16 cellular contexts compared by ENCODE assay signal in genomic region chr6:6843057-6843627, GRCh38.
A peak's percentile ranks its signal among the peaks of the same experiment; 100 is the strongest.
DNase-seq lines count a peak whose midpoint lies in the region; FAIRE-seq and TF ChIP-seq lines count a peak whose summit lies in the region.
"Had no signal": no experiment of that assay in that cellular context is flagged by ENCODE, and none has a peak within 500 bp of the region (broad histone marks: within the 10 kb centered on the region; RNA-seq: fewer than 3 reads in every experiment).

No MANE protein-coding gene starts in this region.

- peaks cover 5% of the 10 kb centered on the region; the same call in 1 of the 2 replicates for H3K27me3 Mint-ChIP-seq in HFFc6 (ENCODE audit: insufficient read depth)
- peaks cover 18% of the 10 kb centered on the region for H3K27me3 Mint-ChIP-seq in astrocyte (ENCODE audit: low read depth, unreplicated experiment)

- H3K4me1 Mint-ChIP-seq in HFFc6 (ENCODE audit: low read depth) = peaks cover 27% of the 10 kb centered on the region; the same call in 1 of the 2 replicates
- peaks cover 27% of the 10 kb centered on the region for H3K4me1 Mint-ChIP-seq in astrocyte (ENCODE audit: low read depth, unreplicated experiment)
- H3K4me1 Mint-ChIP-seq: neural crest cell had no signal

- H3K79me2 ChIP-seq in astrocyte (ENCODE audit: insufficient read depth, low read length) = no peaks in the 10 kb centered on the region

- peaks cover 12% of the 10 kb centered on the region for H3K27me3 ChIP-seq in astrocyte (ENCODE audit: insufficient read depth, low read length)

- no peaks in the 10 kb centered on the region for H4K20me1 ChIP-seq in astrocyte (ENCODE audit: insufficient read depth, low read length)

- no peak overlapping the region for H2AFZ ChIP-seq in astrocyte (ENCODE audit: low read depth, low read length)

- H3K4me1 ChIP-seq in astrocyte (ENCODE audit: insufficient read depth, low read length) = peaks cover 6% of the 10 kb centered on the region

- H3K9me3 ChIP-seq in astrocyte (ENCODE audit: insufficient read depth, low read depth, low read length) = no peaks in the 10 kb centered on the region

- no peak overlapping the region for H3K4me3 ChIP-seq in astrocyte (ENCODE audit: insufficient read depth, low read depth, low read length)

- H3K36me3 Mint-ChIP-seq in HFFc6 (ENCODE audit: low read depth) (no peaks in the 10 kb centered on the region; the same call in 1 of the 2 replicates), astrocyte (ENCODE audit: low read depth, unreplicated experiment) (no peaks in the 10 kb centered on the region)

- peak overlapping the region; percentile 40 for H3K4me2 ChIP-seq in astrocyte (ENCODE audit: low read length)
- H3K4me2 ChIP-seq: KMS-11 had no signal

- H3K27ac Mint-ChIP-seq in HFFc6 (peak overlapping the region; percentile 43; the same call in 1 of the 2 replicates), astrocyte (ENCODE audit: unreplicated experiment) (peak overlapping the region; percentile 15)

- TF ChIP-seq CTCF in HFFc6 (IDR thresholded peaks at IDR 0.05) = no peak
- TF ChIP-seq CTCF in astrocyte (IDR thresholded peaks at IDR 0.05; ENCODE audit: insufficient read depth, low read depth, low read length) = no peak

- no peak overlapping the region for H3K9ac ChIP-seq in astrocyte (ENCODE audit: low read length)
- H3K9ac ChIP-seq: KMS-11 had no signal

- H3K4me3 Mint-ChIP-seq in HFFc6 (no peak overlapping the region), astrocyte (ENCODE audit: unreplicated experiment) (no peak overlapping the region)
- H3K4me3 Mint-ChIP-seq: neural crest cell had no signal

- no peaks in the 10 kb centered on the region for H3K36me3 ChIP-seq in astrocyte (ENCODE audit: insufficient read depth, low read length)

- peak; percentile 26 for DNase-seq in HFFc6
- peak; percentile 22 for DNase-seq in astrocyte (ENCODE audit: low read depth)
- DNase-seq in iPS-NIHi7 (ENCODE audit: extremely low spot score) = peak; percentile 51
- DNase-seq in urothelium cell line (ENCODE audit: low spot score) = peak; percentile 62
- no peak for DNase-seq in NOMO-1 treated with dmso at 0.1 percent for 144 hours (lab: John Stamatoyannopoulos, UW; ENCODE audit: unreplicated experiment)
- no peak for DNase-seq in Ammon's horn (ENCODE audit: low spot score)
- no peak for DNase-seq in SIG-M5 treated with dmso at 0.1 percent for 504 hours (lab: John Stamatoyannopoulos, UW; ENCODE audit: unreplicated experiment)
- DNase-seq: activated CD4-positive, alpha-beta T cell treated with anti-CD3 and anti-CD28 coated beads for 1 hour; activated T-cell treated with anti-CD3 and anti-CD28 coated beads, Interleukin-2, amount 50 U/mL, for 48 hours; anterior cingulate cortex; head of caudate nucleus; NCI-H2107; small intestine; SW 1271 had no signal

- FAIRE-seq in astrocyte (lab: Jason Lieb, UNC) (no peak), urothelium cell line (lab: Jason Lieb, UNC) (no peak)
- FAIRE-seq: small intestine had no signal

- no peak overlapping the region for H3K27ac ChIP-seq in astrocyte (ENCODE audit: low read depth, low read length)
- H3K27ac ChIP-seq: KMS-11 had no signal

- H3K9me3 Mint-ChIP-seq in HFFc6 (peaks cover 12% of the 10 kb centered on the region), astrocyte (ENCODE audit: unreplicated experiment) (peaks cover 8% of the 10 kb centered on the region)

Comparison
In these comparisons a context has a peak if more than half of its experiments do, and no peak if none do; other contexts are left out.
1. DNase-seq: peak in HFFc6 (single experiment), astrocyte (single experiment), iPS-NIHi7 (single experiment) and urothelium cell line (single experiment); none in NOMO-1 treated with dmso at 0.1 percent for 144 hours (single experiment), Ammon's horn (single experiment) and SIG-M5 treated with dmso at 0.1 percent for 504 hours (single experiment).